In the genomic region with DNA sequence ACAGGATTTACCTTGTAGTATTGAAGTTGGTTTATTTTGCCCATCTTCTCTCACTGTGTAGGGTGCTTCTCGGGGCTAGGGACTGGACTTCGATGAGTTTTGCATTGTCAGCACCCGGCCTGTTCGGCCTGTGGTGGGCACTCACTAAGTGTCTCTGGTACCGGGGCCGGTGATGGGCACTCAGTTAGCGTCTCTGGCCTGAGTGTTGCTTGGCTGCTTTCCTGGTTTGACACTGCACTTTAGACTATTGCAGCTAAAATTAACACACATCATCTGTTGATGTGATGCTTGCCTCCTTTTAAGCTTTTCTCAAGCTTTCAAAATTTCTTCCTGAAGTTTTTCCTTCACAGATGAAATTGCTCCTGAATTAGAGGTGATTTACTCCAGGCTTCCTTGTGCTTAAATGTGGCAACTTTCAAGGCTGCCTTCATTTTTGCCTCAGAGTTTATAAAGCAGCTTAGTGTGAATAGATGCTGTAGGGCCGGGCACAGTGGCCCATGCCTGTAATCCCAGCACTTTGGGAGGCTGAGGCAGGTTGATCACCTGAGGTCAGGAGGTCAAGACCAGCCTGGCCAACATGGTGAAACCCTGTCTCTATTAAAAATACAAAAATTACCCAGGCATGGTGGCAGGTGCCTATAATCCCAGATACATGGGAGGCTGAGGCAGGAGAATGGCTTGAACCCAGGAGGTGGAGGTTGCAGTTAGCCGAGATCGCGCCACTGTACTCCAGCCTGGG, we compare ENCODE assay signal across 15 cellular contexts. TPM values are rescaled to one million over a fixed set of nuclear protein-coding genes. Genes with fewer than 3 reads are reported as not detected.
A peak's percentile ranks its signal among the peaks of the same experiment; 100 is the strongest.
DNase-seq lines count a peak whose midpoint lies in the region; ATAC-seq, FAIRE-seq and TF ChIP-seq lines count a peak whose summit lies in the region.
"Had no signal": no experiment of that assay in that cellular context is flagged by ENCODE, and none has a peak within 500 bp of the region (broad histone marks: within the 10 kb centered on the region; RNA-seq: fewer than 3 reads in every experiment).

No MANE protein-coding gene starts in this region.

- H2AFZ ChIP-seq in H1 (ENCODE audit: low read length), result no peak overlapping the region
- H2AFZ ChIP-seq: GM23248 had no signal

- no peak overlapping the region for H3K14ac ChIP-seq in H1 (ENCODE audit: insufficient read length)

- H3K9ac ChIP-seq in H1 (replicated peaks in 1 of 4; ENCODE audit: extremely low read depth in 1 of 4, low read depth in 3 of 4, low read length in 3 of 4), result no peak overlapping the region
- H3K9ac ChIP-seq: GM23248 had no signal

- H4K8ac ChIP-seq in H1 (ENCODE audit: extremely low read depth, insufficient read depth, low read length), result no peak overlapping the region

- CTCF ChIA-PET in H1 (lab: Charles Lee; ENCODE audit: partially characterized antibody), result interaction anchor here (0.6 to 1.5 kb wide), 3 partner anchors 17 to 332 kb away, joined by 3 to 5 read pairs (median 4); no protein-coding TSS in a partner anchor

- no peak overlapping the region for H3K23ac ChIP-seq in H1 (ENCODE audit: insufficient read length)

- no peak overlapping the region for H2AK5ac ChIP-seq in H1 (ENCODE audit: low read depth, low read length)

- no peak overlapping the region for H4K5ac ChIP-seq in H1 (ENCODE audit: insufficient read length, low read depth, low read length)

- H3K79me2 ChIP-seq in H1 (ENCODE audit: control insufficient read depth in 1 of 2, insufficient read depth in 2 of 2, low read length in 2 of 2), result peaks cover 0 to 22% of the 10 kb centered on the region in 2 experiments; a peak in 2 of 4 replicates

- H2BK20ac ChIP-seq in H1 (ENCODE audit: low read length), result no peak overlapping the region

- TF ChIP-seq POLR2A in H1 (IDR thresholded peaks at IDR 0.05; ENCODE audit: control extremely low read depth in 1 of 2, low read depth in 2 of 2, low read length in 2 of 2), result no peak

- peaks cover 22% of the 10 kb centered on the region for H3K4me1 Mint-ChIP-seq in T-helper 2 cell treated with Interferon-gamma antibody and Interleukin-4, amounts not matched to agents 5 μg/mL and 100 μg/mL, for 36 hours (ENCODE audit: low read depth)

- H2BK15ac ChIP-seq in H1 (ENCODE audit: low read length), result no peak overlapping the region

- no peak overlapping the region for H3K4me2 ChIP-seq in H1 (ENCODE audit: insufficient read depth in 1 of 2, low read depth in 2 of 2, low read length in 2 of 2)

- peaks cover 0 to 5% (median 0%) of the 10 kb centered on the region in 4 experiments; a peak in 1 of 8 replicates for H3K36me3 ChIP-seq in H1 (ENCODE audit: control insufficient read depth in 2 of 4, insufficient read depth in 4 of 4, low read length in 3 of 4)
- H3K36me3 ChIP-seq: lower lobe of right lung had no signal

- H3K4me3 ChIP-seq in H1 (ENCODE audit: extremely low read depth in 1 of 4, insufficient read depth in 2 of 4, low read depth in 3 of 4, low read length in 4 of 4), result no peak overlapping the region
- H3K4me3 ChIP-seq: GM23248, lower lobe of right lung had no signal

- H3K4me1 ChIP-seq in H1 (replicated peaks in 1 of 4; ENCODE audit: control insufficient read depth in 3 of 4, insufficient read depth in 4 of 4, low read length in 3 of 4), result peaks cover 0 to 6% (median 2%) of the 10 kb centered on the region in 4 experiments; a peak in 2 of 7 replicates

- H2BK120ac ChIP-seq in H1 (replicated peaks; ENCODE audit: low read depth, low read length), result no peak overlapping the region

- H3K18ac ChIP-seq in H1 (ENCODE audit: extremely low read depth, low read length), result no peak overlapping the region

- no peaks in the 10 kb centered on the region for H3K27me3 ChIP-seq in H1 (replicated peaks in 1 of 4; ENCODE audit: control insufficient read depth in 3 of 4, extremely low read depth in 1 of 4, insufficient read depth in 3 of 4, low read length in 3 of 4)

- no peaks in the 10 kb centered on the region for H3K9me3 Mint-ChIP-seq in T-helper 2 cell treated with Interferon-gamma antibody and Interleukin-4, amounts not matched to agents 5 μg/mL and 100 μg/mL, for 36 hours

- no peak for TF ChIP-seq EP300 in H1 (IDR thresholded peaks at IDR 0.05; ENCODE audit: borderline replicate concordance in 1 of 2, low read depth in 2 of 2, low read length in 2 of 2)

- no peaks in the 10 kb centered on the region for H3K27me3 Mint-ChIP-seq in T-helper 2 cell treated with Interferon-gamma antibody and Interleukin-4, amounts not matched to agents 5 μg/mL and 100 μg/mL, for 36 hours (ENCODE audit: low read depth)

- no peak overlapping the region for H3K56ac ChIP-seq in H1 (replicated peaks; ENCODE audit: insufficient read length, low read depth, low read length)

- no peaks in the 10 kb centered on the region for H3K9me3 ChIP-seq in H1 (ENCODE audit: insufficient read depth in 2 of 2, low read depth in 1 of 2, low read length in 1 of 2)
- H3K9me3 ChIP-seq: lower lobe of right lung had no signal

- H2BK5ac ChIP-seq in H1 (ENCODE audit: low read depth, low read length), result no peak overlapping the region

- H3K27ac Mint-ChIP-seq in T-helper 2 cell treated with Interferon-gamma antibody and Interleukin-4, amounts not matched to agents 5 μg/mL and 100 μg/mL, for 36 hours, result peak overlapping the region; percentile 76

- POLR2A ChIA-PET in H1 (lab: Charles Lee; ENCODE audit: partially characterized antibody), result interaction anchor here (1.5 kb wide), 1 partner anchor 11 kb away, joined by 4 read pairs; no protein-coding TSS in a partner anchor

- 93% methylated on average over 11 of the region's 11 CpGs; no CpG with 5 or more reads in 1 of the 2 experiments for WGBS in H1 (ENCODE audit: extremely low coverage in 1 of 2, insufficient coverage in 1 of 2, insufficient read length in 1 of 2, insufficient replicate concordance in 2 of 2, low coverage in 1 of 2, low lambda C conversion rate in 2 of 2, missing lambda C conversion rate in 1 of 2), 2 experiments

- FAIRE-seq in H1 (lab: Jason Lieb, UNC), result no peak
- FAIRE-seq: endometrium had no signal

- H4K91ac ChIP-seq in H1 (replicated peaks; ENCODE audit: insufficient read length, low read length), result no peak overlapping the region

- no peak for ATAC-seq in GM21381 (IDR thresholded peaks at IDR 0.05; ENCODE audit: unreplicated experiment)
- ATAC-seq in HG02763 (IDR thresholded peaks at IDR 0.05; ENCODE audit: unreplicated experiment), result no peak

- no peaks in the 10 kb centered on the region for H3K79me1 ChIP-seq in H1 (ENCODE audit: low read depth, low read length)

- H3K4me3 Mint-ChIP-seq in T-helper 2 cell treated with Interferon-gamma antibody and Interleukin-4, amounts not matched to agents 5 μg/mL and 100 μg/mL, for 36 hours, result peak overlapping the region; percentile 21

- peaks cover 12% of the 10 kb centered on the region for H3K36me3 Mint-ChIP-seq in T-helper 2 cell treated with Interferon-gamma antibody and Interleukin-4, amounts not matched to agents 5 μg/mL and 100 μg/mL, for 36 hours (ENCODE audit: low read depth)

- no peak overlapping the region for H3K4ac ChIP-seq in H1 (replicated peaks; ENCODE audit: insufficient read length, low read depth, low read length)

- no peak for TF ChIP-seq RAD21 in H1 (IDR thresholded peaks at IDR 0.05 in 1 of 2, conservative IDR thresholded peaks at IDR 0.05 in 1 of 2; ENCODE audit: low read depth in 2 of 2, low read length in 2 of 2)

- TF ChIP-seq CTCF in H1 (IDR thresholded peaks at IDR 0.05; ENCODE audit: control extremely low read depth in 1 of 3, insufficient read depth in 1 of 3, low read depth in 1 of 3, low read length in 3 of 3), result no peak

- no peak overlapping the region for H3K27ac ChIP-seq in H1 (ENCODE audit: low read depth, low read length)
- H3K27ac ChIP-seq: GM23248, lower lobe of right lung had no signal

- 0 out of 2 replicates have a peak overlapping the region, but pooled peaks have one; percentile 40 for H2BK12ac ChIP-seq in H1 (ENCODE audit: low read depth, low read length)

- H3K23me2 ChIP-seq in H1 (ENCODE audit: low read depth, low read length), result no peaks in the 10 kb centered on the region

- peaks cover 0 to 1% of the 10 kb centered on the region in 2 experiments for H4K20me1 ChIP-seq in H1 (replicated peaks in 1 of 2; ENCODE audit: control insufficient read depth in 1 of 2, insufficient read depth in 2 of 2, low read length in 2 of 2)

- peak; percentile 13 for DNase-seq in stimulated activated naive CD4-positive, alpha-beta T cell treated with Interleukin-2 at 50 U/mL for 16 hours (lab: John Stamatoyannopoulos, UW)
- no peak for DNase-seq in stimulated activated naive CD4-positive, alpha-beta T cell (lab: John Stamatoyannopoulos, UW)
- no peak for DNase-seq in T-helper 2 cell treated with Interferon-gamma antibody and Interleukin-4, amounts not matched to agents 5 μg/mL and 100 μg/mL, for 36 hours (ENCODE audit: low spot score)
- DNase-seq in H1 (ENCODE audit: low read depth in 1 of 2, low spot score in 2 of 2) (no peak), DMS53 (lab: John Stamatoyannopoulos, UW) (no peak), amniotic stem cell (lab: John Stamatoyannopoulos, UW) (no peak)
- DNase-seq: glutamatergic neuron; lower lobe of right lung; NCI-H1092; NCI-H510A; stimulated activated CD4-positive, alpha-beta T cell treated with anti-CD3 and anti-CD28 coated beads, Interleukin-15, amount 100 ng/mL, for 24 hours had no signal

TF ChIP-seq in H1, 55 proteins besides CTCF, POLR2A, EP300 and RAD21 (continues in another document):
- TF ChIP-seq GABPA (IDR thresholded peaks at IDR 0.05; ENCODE audit: borderline replicate concordance, insufficient read depth, low read length) (no peak), BCL11A (IDR thresholded peaks at IDR 0.05; ENCODE audit: low read depth in 2 of 2, low read length in 2 of 2) (no peak), KDM4A (IDR thresholded peaks at IDR 0.05; ENCODE audit: low read depth, low read length, severe bottlenecking) (no peak), CHD2 (IDR thresholded peaks at IDR 0.05; ENCODE audit: low read length) (no peak), CHD1 (IDR thresholded peaks at IDR 0.05; ENCODE audit: low read depth, low read length) (no peak), CTBP2 (IDR thresholded peaks at IDR 0.05; ENCODE audit: borderline replicate concordance, insufficient read depth, insufficient read length, low read length) (no peak)

RNA-seq across cellular contexts. Expression of a gene that starts 41.7 kb away (rescaled TPM):
- 45.9 and 51.6 TPM in 2 replicates for total RNA-seq in H1 (2021; fragmentation: NEBNext Ultra II Directional; extraction: Animal tissue kit (Norgen Biotek cat#: 25700))
- polyA plus RNA-seq in H1 (2011; rRNA removed), result 7.7 and 9.5 TPM in 2 replicates
- 6.6 TPM for polyA plus RNA-seq in H1 (2011; cell fraction: cytosol; rRNA removed)
- polyA plus RNA-seq in H1 (2011; cell fraction: nucleus; rRNA removed), result 17.4 TPM
- 6.4 to 7.5 TPM (median 6.6 TPM) in 4 replicates for polyA plus RNA-seq in H1 (2012, experiment 1 of 2)
- polyA plus RNA-seq in H1 (2012, experiment 2 of 2), result 0.38 TPM
- 12.3 TPM for polyA plus RNA-seq in H1 (2013, experiment 1 of 2)
- polyA plus RNA-seq in H1 (2013, experiment 2 of 2), result 9.7 TPM
- polyA minus RNA-seq in H1 (2011; rRNA and poly(A)+ RNA removed), result 61.1 and 67.8 TPM in 2 replicates
- 41.9 TPM for polyA minus RNA-seq in H1 (2011; cell fraction: cytosol; rRNA and poly(A)+ RNA removed)
- 81.3 TPM for polyA minus RNA-seq in H1 (2011; cell fraction: nucleus; rRNA and poly(A)+ RNA removed)
